ENCODE assay signal across 8 cellular contexts in genomic region chr20:31738729-31739549, GRCh38. TPM values are rescaled to one million over a fixed set of nuclear protein-coding genes. Genes with fewer than 3 reads are reported as not detected.
DNase-seq lines count a peak whose midpoint lies in the region; ATAC-seq, FAIRE-seq and TF ChIP-seq lines count a peak whose summit lies in the region.

Gene TPX2, plus strand, starts transcription at chr20:31739290. Its CDS starts 18,187 bp downstream, at chr20:31757477.

- dilution Hi-C loops in keratinocyte (cut with MboI; ENCODE audit: extremely low pct_ligation_motif_present, low sequenced_read_pairs): no loop called here

- H3K9ac ChIP-seq in keratinocyte (ENCODE audit: control insufficient read depth, extremely low read depth, insufficient read depth, low read length): peak within 1 kb of the TSS; percentile 93

- H3K4me2 ChIP-seq in keratinocyte (ENCODE audit: control insufficient read depth, extremely low read depth, insufficient read depth, low read depth, low read length): peak within 1 kb of the TSS; percentile 86

- H2AFZ ChIP-seq in keratinocyte (ENCODE audit: control insufficient read depth, low read length): peak within 1 kb of the TSS; percentile 98

- H4K20me1 ChIP-seq in keratinocyte (ENCODE audit: control insufficient read depth, extremely low read depth, insufficient read depth, low read length): no peaks in the 10 kb centered on the region

- DNase-seq in BE2C (peak; percentile 96), NCI-H446 treated with DMSO at 0.1 percent for 48 hours (lab: John Stamatoyannopoulos, UW) (peak; percentile 96), cerebellum (ENCODE audit: low spot score) (peak; percentile 98), keratinocyte (ENCODE audit: low read depth, low spot score) (no peak)
- DNase-seq in stimulated activated CD4-positive, alpha-beta T cell treated with anti-CD3 and anti-CD28 coated beads, Interleukin-15, amount 100 ng/mL, for 24 hours: peak; percentile 94

- H3K27me3 ChIP-seq in BE2C (no peaks in the 10 kb centered on the region), keratinocyte (ENCODE audit: control insufficient read depth, extremely low read depth, insufficient read depth, low read length) (no peaks in the 10 kb centered on the region)

- TF ChIP-seq POLR2A in GM19099 (IDR thresholded peaks at IDR 0.05; ENCODE audit: extremely low read depth, insufficient read length, low read depth): peak; percentile 81

- H3K9me3 ChIP-seq in BE2C (no peaks in the 10 kb centered on the region), keratinocyte (ENCODE audit: control insufficient read depth, low read depth, low read length) (no peaks in the 10 kb centered on the region)

- H3K27ac ChIP-seq in keratinocyte (ENCODE audit: control insufficient read depth, insufficient read depth, low read length): peak within 1 kb of the TSS; percentile 89

- H3K4me3 ChIP-seq in BE2C (ENCODE audit: low read depth, low read length) (peak within 1 kb of the TSS; percentile 100), keratinocyte (ENCODE audit: control insufficient read depth in 2 of 3, extremely low read depth in 1 of 3, insufficient read depth in 2 of 3, low read depth in 1 of 3, low read length in 3 of 3) (peak within 1 kb of the TSS; percentile 79 to 98 (median 95))

- H3K36me3 ChIP-seq in BE2C (peaks cover 17% of the 10 kb centered on the region), keratinocyte (ENCODE audit: control insufficient read depth in 2 of 2, extremely low read depth in 1 of 2, insufficient read depth in 2 of 2, low read length in 2 of 2) (no peaks in the 10 kb centered on the region)

- H3K79me2 ChIP-seq in keratinocyte (ENCODE audit: control insufficient read depth, insufficient read depth, low read length): peaks cover 47% of the 10 kb centered on the region

- FAIRE-seq in keratinocyte (lab: Jason Lieb, UNC): peak; percentile 44

- H3K4me1 ChIP-seq in BE2C (no peaks in the 10 kb centered on the region), keratinocyte (ENCODE audit: control insufficient read depth, extremely low read depth, insufficient read depth, low read length) (peaks cover 13% of the 10 kb centered on the region)

- H3K9me1 ChIP-seq in keratinocyte (ENCODE audit: control insufficient read depth, extremely low read depth, insufficient read depth, low read length): no peaks in the 10 kb centered on the region

- peak; percentile 92 for ATAC-seq in HG03378 (IDR thresholded peaks at IDR 0.05; ENCODE audit: unreplicated experiment)
- peak; percentile 99 for ATAC-seq in activated CD4-positive, CD25-positive, alpha-beta regulatory T cell treated with anti-CD3 and anti-CD28 coated beads, Interleukin-2, amount 50 U/mL, for 24 hours

- TF ChIP-seq CTCF in BE2C (IDR thresholded peaks at IDR 0.05; ENCODE audit: low read depth, low read length) (no peak), keratinocyte (optimal IDR thresholded peaks at IDR 0.05 in 1 of 3, IDR thresholded peaks at IDR 0.05 in 1 of 3, conservative IDR thresholded peaks at IDR 0.05 in 1 of 3; ENCODE audit: extremely low read depth in 1 of 3, insufficient read depth in 2 of 3, low read length in 3 of 3) (peak in 2 of 3 experiments; percentile 12 to 23)

RNA-seq across cellular contexts. Expression of gene TPX2, which starts in this region (rescaled TPM):
- 13.8 TPM for polyA plus RNA-seq in BE2C (2012; ENCODE audit: insufficient read depth, insufficient read length, low read depth)
- 15.4 TPM for total RNA-seq in cerebellum
- polyA plus RNA-seq in keratinocyte: 7.1 to 32.5 TPM (median 31.5 TPM) in 3 replicates
- 1.6 TPM for polyA plus RNA-seq in keratinocyte (2011; ENCODE audit: low read depth)
- 10.2 and 15.7 TPM in 2 replicates for polyA plus RNA-seq in keratinocyte (2011; cell fraction: cytosol; rRNA removed)
- 12.1 and 13.8 TPM in 2 replicates for polyA plus RNA-seq in keratinocyte (2011; cell fraction: nucleus; rRNA removed)
- 1.7 and 36.0 TPM in 2 replicates for polyA plus RNA-seq in keratinocyte (2012; ENCODE audit: low replicate concordance)
- polyA minus RNA-seq in keratinocyte: 6.0 to 27.2 TPM (median 17.3 TPM) in 3 replicates
- 8.2 TPM for polyA minus RNA-seq in keratinocyte (2011; cell fraction: cytosol; rRNA and poly(A)+ RNA removed)
- 5.5 and 10.5 TPM in 2 replicates for polyA minus RNA-seq in keratinocyte (2011; cell fraction: nucleus; rRNA and poly(A)+ RNA removed)
